8 cellular contexts compared by ENCODE assay signal in the genomic region with DNA sequence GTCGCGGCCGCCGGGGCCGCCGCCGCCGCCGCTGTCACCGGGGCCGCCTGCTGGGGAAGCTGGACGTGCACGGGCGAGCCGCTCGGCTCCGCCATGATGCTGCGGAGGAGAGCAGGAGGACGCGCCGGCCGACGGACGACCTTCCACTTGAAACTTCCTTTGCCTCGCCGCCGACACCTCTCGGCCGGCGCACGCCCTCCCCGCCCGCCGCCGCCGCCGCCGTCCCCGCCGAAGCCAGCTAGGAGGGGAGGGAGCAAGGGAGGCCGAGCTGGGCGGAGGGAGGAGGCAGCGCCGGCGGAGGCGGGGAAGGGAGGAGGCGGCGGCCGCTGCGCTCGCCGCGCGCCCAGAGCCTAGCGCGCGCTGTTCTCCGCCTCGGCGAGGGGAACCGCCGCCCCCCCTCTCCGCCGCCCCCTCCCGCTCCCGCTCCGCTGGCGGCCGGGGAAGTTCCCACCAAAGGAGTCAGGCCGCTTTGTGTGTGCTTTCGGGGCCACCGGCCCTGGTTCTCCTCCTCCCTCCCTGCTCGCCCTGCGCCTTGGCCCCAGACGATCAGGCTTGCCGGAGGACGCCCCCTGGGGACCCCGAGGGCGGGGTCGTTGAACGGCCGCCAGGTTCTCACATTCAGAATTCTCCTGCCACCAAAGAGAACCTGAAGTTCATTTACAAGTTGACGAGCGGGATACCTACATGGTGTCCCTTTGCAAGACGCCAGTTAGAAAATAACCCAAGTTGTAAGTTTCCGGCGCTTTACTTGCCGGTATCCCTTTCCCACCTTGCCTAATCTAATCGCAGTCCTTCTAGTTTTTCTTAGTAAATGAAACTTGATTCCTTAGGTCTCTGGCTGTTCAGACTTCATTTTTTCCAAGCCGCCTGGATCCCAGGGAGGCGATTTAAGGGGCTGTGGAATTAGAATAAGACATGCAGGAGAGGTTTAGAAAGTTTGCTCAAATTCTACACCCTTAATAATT. TPM values are rescaled to one million over a fixed set of nuclear protein-coding genes. Genes with fewer than 3 reads are reported as not detected.
DNase-seq lines count a peak whose midpoint lies in the region; ATAC-seq, FAIRE-seq and TF ChIP-seq lines count a peak whose summit lies in the region.

Gene STK39, minus strand, starts transcription at position 255 of the 965 bp plus-strand sequence. Its CDS starts 160 bp downstream, at position 95.

- H3K27me3 Mint-ChIP-seq in T-helper 17 cell, result no peaks in the 10 kb centered on the region

- ATAC-seq in HG02623 (IDR thresholded peaks at IDR 0.05; ENCODE audit: unreplicated experiment) (peak; percentile 74), T-helper 17 cell (peak; percentile 75), psoas muscle (peak; percentile 68 to 85 (median 82))

- H3K27ac Mint-ChIP-seq in T-helper 17 cell, result peak within 1 kb of the TSS; percentile 95

- no peak for TF ChIP-seq CTCF in GM12875 (IDR thresholded peaks at IDR 0.05; ENCODE audit: borderline replicate concordance, insufficient read depth, low read depth, low read length)
- TF ChIP-seq CTCF in right atrium auricular region (IDR thresholded peaks at IDR 0.05), result peak in 1 of 2 donors; percentile 31
- no peak for TF ChIP-seq CTCF in psoas muscle (IDR thresholded peaks at IDR 0.05)

- intact Hi-C loops in psoas muscle (cut with DNase I), result no loop called here

- H3K36me3 Mint-ChIP-seq in T-helper 17 cell (ENCODE audit: low read depth), result no peaks in the 10 kb centered on the region

- H3K4me3 ChIP-seq in GM12875 (ENCODE audit: low read depth, low read length) (peak within 1 kb of the TSS; percentile 33), right atrium auricular region (peak within 1 kb of the TSS; percentile 71 to 87), psoas muscle (peak within 1 kb of the TSS; percentile 82)

- no peaks in the 10 kb centered on the region for H3K36me3 ChIP-seq in right atrium auricular region
- H3K36me3 ChIP-seq in psoas muscle (ENCODE audit: insufficient read depth in 1 of 2, low read depth in 1 of 2), result no peaks in the 10 kb centered on the region

- H3K4me1 Mint-ChIP-seq in T-helper 17 cell, result peaks cover 28% of the 10 kb centered on the region

- H3K4me1 ChIP-seq in right atrium auricular region (peaks cover 0 to 18% of the 10 kb centered on the region in 2 donors), psoas muscle (no peaks in the 10 kb centered on the region)

- peak; percentile 23 for FAIRE-seq in urothelium cell line (lab: Jason Lieb, UNC)

- H3K9me3 ChIP-seq in T-helper 17 cell (ENCODE audit: control insufficient read depth, low read length, poor library complexity, severe bottlenecking) (no peaks in the 10 kb centered on the region), right atrium auricular region (no peaks in the 10 kb centered on the region), psoas muscle (no peaks in the 10 kb centered on the region)

- H3K27me3 ChIP-seq in right atrium auricular region (no peaks in the 10 kb centered on the region), psoas muscle (ENCODE audit: insufficient read depth in 3 of 3, low read length in 2 of 3) (no peaks in the 10 kb centered on the region)

- H3K4me3 Mint-ChIP-seq in T-helper 17 cell, result peak within 1 kb of the TSS; percentile 95

- DNase-seq in NCI-H1092 treated with DMSO at 0.1 percent for 48 hours (lab: John Stamatoyannopoulos, UW) (peak; percentile 72), T-helper 17 cell (peak; percentile 62 to 76 (median 72)), anterior cingulate cortex (lab: John Stamatoyannopoulos, UW) (peak in 52 of 58 donors; percentile 5 to 79 (median 55)), right atrium auricular region (ENCODE audit: low spot score) (no peak), psoas muscle (peak; percentile 73 to 85), urothelium cell line (ENCODE audit: low spot score) (peak; percentile 85)

- H3K27ac ChIP-seq in right atrium auricular region (peak within 1 kb of the TSS; percentile 82 to 83), psoas muscle (peak within 1 kb of the TSS; percentile 63)

- 1 to 6% (median 1%) methylated on average over 22 to 90 of the region's 91 CpGs for WGBS in psoas muscle, 3 donors

RNA-seq across cellular contexts. Expression of gene STK39, which starts in this region (rescaled TPM):
- total RNA-seq in T-helper 17 cell (10 to 100 TPM; 24.1 to 26.1 TPM), right atrium auricular region (10 to 100 TPM in 1 of 2 donors, 1 to 10 TPM in 1; 6.0 to 13.6 TPM), psoas muscle (1 to 10 TPM; 2.3 to 7.1 (median 4.0) TPM)
- 1 to 10 TPM; 2.9 to 10.0 (median 4.9) TPM for polyA plus RNA-seq in psoas muscle
